ENCODE assay signal across 1 cellular context in the genomic region with DNA sequence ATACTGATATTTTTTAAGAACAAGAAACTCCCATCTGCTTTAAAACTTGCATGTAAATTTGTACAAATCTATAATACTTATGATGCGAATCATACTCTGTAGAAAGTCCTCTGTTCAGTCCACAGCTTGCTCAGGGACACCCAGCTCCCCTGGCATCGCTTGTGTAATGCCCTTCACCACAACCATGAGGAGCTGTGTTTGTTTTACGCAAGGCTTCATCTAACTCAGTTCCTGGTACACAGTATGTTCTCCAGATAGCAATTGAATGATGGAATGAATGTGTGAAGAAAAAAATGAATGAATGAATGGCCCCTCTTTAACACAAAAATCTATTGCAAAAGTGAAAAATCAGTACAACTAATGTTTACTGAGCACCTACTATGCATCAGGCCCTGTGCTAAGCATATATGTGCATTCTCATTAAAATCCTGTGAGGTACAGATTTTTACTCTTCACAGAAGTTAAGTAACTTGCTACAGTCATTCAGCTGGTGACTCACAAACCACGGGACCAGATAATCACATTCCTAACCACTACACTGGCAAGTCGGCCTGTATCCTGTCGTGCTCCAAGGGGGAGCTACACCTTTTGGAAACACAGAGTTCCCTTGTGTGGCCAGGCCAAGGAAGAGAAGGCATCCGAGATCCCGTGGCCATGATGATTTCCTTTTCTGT.
TF ChIP-seq lines count a peak whose summit lies in the region.

No MANE protein-coding gene starts in this region.

TF ChIP-seq in IMR-90, 13 proteins besides CTCF, POLR2A, EP300 and RAD21 (continued from another document):
- TF ChIP-seq, protein P1, sequence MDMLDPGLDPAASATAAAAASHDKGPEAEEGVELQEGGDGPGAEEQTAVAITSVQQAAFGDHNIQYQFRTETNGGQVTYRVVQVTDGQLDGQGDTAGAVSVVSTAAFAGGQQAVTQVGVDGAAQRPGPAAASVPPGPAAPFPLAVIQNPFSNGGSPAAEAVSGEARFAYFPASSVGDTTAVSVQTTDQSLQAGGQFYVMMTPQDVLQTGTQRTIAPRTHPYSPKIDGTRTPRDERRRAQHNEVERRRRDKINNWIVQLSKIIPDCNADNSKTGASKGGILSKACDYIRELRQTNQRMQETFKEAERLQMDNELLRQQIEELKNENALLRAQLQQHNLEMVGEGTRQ (IDR thresholded peaks at IDR 0.05; ENCODE audit: low read depth, low read length): peak; percentile 57
- no peak for TF ChIP-seq CHD1 (IDR thresholded peaks at IDR 0.05; ENCODE audit: low read depth, low read length)
- peak; percentile 35; the same call in 1 of the 2 replicates for TF ChIP-seq BHLHE40 (IDR thresholded peaks at IDR 0.05; ENCODE audit: low read depth, low read length)
- no peak for TF ChIP-seq MAFK (IDR thresholded peaks at IDR 0.05; ENCODE audit: low read depth, low read length)
- peak; percentile 83 for TF ChIP-seq FOS (IDR thresholded peaks at IDR 0.05; ENCODE audit: low read depth, low read length)
